1 cellular context compared by ENCODE assay signal in genomic region chr16:81885976-81886586, GRCh38.
TF ChIP-seq lines count a peak whose summit lies in the region.

No MANE protein-coding gene starts in this region.

TF ChIP-seq in K562, 482 proteins besides CTCF, POLR2A, EP300 and RAD21 (continued from another document):
- TF ChIP-seq TRIM25 (IDR thresholded peaks at IDR 0.05; ENCODE audit: borderline replicate concordance) (no peak), ZNF592 (IDR thresholded peaks at IDR 0.05) (no peak), CCNT2 (IDR thresholded peaks at IDR 0.05; ENCODE audit: borderline replicate concordance, extremely low read depth, insufficient read length, low read depth, low read length) (no peak), MYNN (IDR thresholded peaks at IDR 0.05) (no peak), MYNN (CRISPR knock-in tag; IDR thresholded peaks at IDR 0.05) (no peak), ZNF57 (CRISPR knock-in tag; IDR thresholded peaks at IDR 0.05) (no peak), ZNF253 (CRISPR knock-in tag; conservative IDR thresholded peaks at IDR 0.05) (no peak), RHOXF2B (CRISPR knock-in tag; conservative IDR thresholded peaks at IDR 0.05) (no peak), BRCA1 (IDR thresholded peaks at IDR 0.05) (no peak), BRCA1 (CRISPR knock-in tag; IDR thresholded peaks at IDR 0.05) (no peak), RB1 (IDR thresholded peaks at IDR 0.05; ENCODE audit: low read depth) (no peak), NUFIP1 (IDR thresholded peaks at IDR 0.05; ENCODE audit: partially characterized antibody) (no peak)
